Comparison of ENCODE assay signal across 30 cellular contexts in genomic region chr11:120814531-120815259, GRCh38.
"Had no signal": no experiment of that assay in that cellular context is flagged by ENCODE, and none has a peak within 500 bp of the region (broad histone marks: within the 10 kb centered on the region; RNA-seq: fewer than 3 reads in every experiment).

No MANE protein-coding gene starts in this region.

- H3K9me3 ChIP-seq: Peyer's patch, SJSA1 had no signal

- H3K36me3 ChIP-seq: brain microvascular endothelial cell, cardiac muscle cell, Peyer's patch, SJSA1 had no signal

- DNase-seq: activated CD4-positive, alpha-beta memory T cell treated with anti-CD3 and anti-CD28 coated beads for 36 hours; activated CD4-positive, alpha-beta T cell treated with anti-CD3 and anti-CD28 coated beads, Interleukin-2, amount 10 ng/mL, durations not matched to agents 7 days and 5 days; activated CD4-positive, CD25-positive, alpha-beta regulatory T cell; activated CD8-positive, alpha-beta memory T cell treated with anti-CD3 and anti-CD28 coated beads for 24 hours; activated effector memory CD4-positive, alpha-beta T cell treated with anti-CD3 and anti-CD28 coated beads, Interleukin-2, amount 50 U/mL, for 16 hours; activated naive CD4-positive, alpha-beta T cell treated with Interleukin-2 at 50 U/mL for 16 hours; activated T-cell treated with anti-CD3 and anti-CD28 coated beads, Interleukin-2, amount 50 U/mL, for 4 hours; brain microvascular endothelial cell; KG1; MV-4-11; NCI-H1092 treated with DMSO at 0.1 percent for 48 hours; NCI-H1417 treated with DMSO at 0.1 percent for 48 hours; NCI-H1694; NCI-H2029; NCI-H2107; NCI-H2171 treated with DMSO at 0.1 percent for 48 hours; NCI-H345; NCI-H510A treated with DMSO at 0.1 percent for 48 hours; NCI-H69; NK-92 treated with Interleukin-12 subunit alpha and Interleukin-12 subunit beta, amount 100 ng/mL, for 24 hours; OCI-M1; Peyer's patch; SHP77; T-helper 17 cell; T-helper 9 cell had no signal

- H3K27ac Mint-ChIP-seq: activated CD4-positive, alpha-beta memory T cell treated with anti-CD3 and anti-CD28 coated beads for 36 hours; activated CD4-positive, alpha-beta T cell treated with anti-CD3 and anti-CD28 coated beads, Interleukin-2, amount 10 ng/mL, durations not matched to agents 7 days and 5 days; activated naive CD4-positive, alpha-beta T cell treated with anti-CD3 and anti-CD28 coated beads, Interleukin-2, amount 50 U/mL, for 72 hours; IgD-negative memory B cell; T-helper 17 cell had no signal

- H3K4me1 ChIP-seq: Peyer's patch, SJSA1 had no signal

- H3K4me1 Mint-ChIP-seq: activated CD4-positive, alpha-beta T cell treated with anti-CD3 and anti-CD28 coated beads, Interleukin-2, amount 10 ng/mL, durations not matched to agents 7 days and 5 days; IgD-negative memory B cell; T-helper 17 cell had no signal

- H3K27ac ChIP-seq: brain microvascular endothelial cell, cardiac muscle cell, Peyer's patch, SJSA1 had no signal

- H3K9me3 Mint-ChIP-seq: activated CD4-positive, alpha-beta memory T cell treated with anti-CD3 and anti-CD28 coated beads for 36 hours; activated CD4-positive, alpha-beta T cell treated with anti-CD3 and anti-CD28 coated beads, Interleukin-2, amount 10 ng/mL, durations not matched to agents 7 days and 5 days; activated naive CD4-positive, alpha-beta T cell treated with anti-CD3 and anti-CD28 coated beads, Interleukin-2, amount 50 U/mL, for 72 hours; activated T-cell treated with anti-CD3 and anti-CD28 coated beads, Interleukin-2, amount 50 U/mL, for 4 hours had no signal

- H3K4me3 ChIP-seq: cardiac muscle cell, Peyer's patch, SJSA1 had no signal

- H3K4me3 Mint-ChIP-seq: activated CD4-positive, alpha-beta memory T cell treated with anti-CD3 and anti-CD28 coated beads for 36 hours; activated CD4-positive, alpha-beta T cell treated with anti-CD3 and anti-CD28 coated beads, Interleukin-2, amount 10 ng/mL, durations not matched to agents 7 days and 5 days; activated T-cell treated with anti-CD3 and anti-CD28 coated beads, Interleukin-2, amount 50 U/mL, for 4 hours; IgD-negative memory B cell; T-helper 17 cell had no signal

- H3K36me3 Mint-ChIP-seq: activated CD4-positive, alpha-beta memory T cell treated with anti-CD3 and anti-CD28 coated beads for 36 hours; activated naive CD4-positive, alpha-beta T cell treated with anti-CD3 and anti-CD28 coated beads, Interleukin-2, amount 50 U/mL, for 72 hours; IgD-negative memory B cell had no signal

- ATAC-seq: activated naive CD4-positive, alpha-beta T cell treated with anti-CD3 and anti-CD28 coated beads, Interleukin-2, amount 50 U/mL, for 72 hours; activated T-cell treated with anti-CD3 and anti-CD28 coated beads, Interleukin-2, amount 50 U/mL, for 4 hours; T-helper 17 cell had no signal

- FAIRE-seq: TTC549 had no signal

- H3K27me3 ChIP-seq: brain microvascular endothelial cell, Peyer's patch, SJSA1 had no signal
